ENCODE assay signal across 8 cellular contexts in genomic region chr12:53220857-53221202, GRCh38. TPM values are rescaled to one million over a fixed set of nuclear protein-coding genes. Genes with fewer than 3 reads are reported as not detected.
A peak's percentile ranks its signal among the peaks of the same experiment; 100 is the strongest.
DNase-seq lines count a peak whose midpoint lies in the region; ATAC-seq lines count a peak whose summit lies in the region.

No MANE protein-coding gene starts in this region.

- H3K27ac ChIP-seq in substantia nigra (ENCODE audit: low read depth, low read length, poor library complexity, severe bottlenecking) = peak overlapping the region; percentile 96

- no peaks in the 10 kb centered on the region for H3K9me3 Mint-ChIP-seq in activated naive CD4-positive, alpha-beta T cell treated with anti-CD3 and anti-CD28 coated beads, Interleukin-2, amount 10 ng/mL, durations not matched to agents 7 days and 5 days

- peak; percentile 49 for ATAC-seq in GM21786 (IDR thresholded peaks at IDR 0.05; ENCODE audit: unreplicated experiment)

- peak overlapping the region; percentile 95 for H3K27ac Mint-ChIP-seq in activated naive CD4-positive, alpha-beta T cell treated with anti-CD3 and anti-CD28 coated beads, Interleukin-2, amount 10 ng/mL, durations not matched to agents 7 days and 5 days

- peaks cover 24% of the 10 kb centered on the region for H3K36me3 Mint-ChIP-seq in activated naive CD4-positive, alpha-beta T cell treated with anti-CD3 and anti-CD28 coated beads, Interleukin-2, amount 10 ng/mL, durations not matched to agents 7 days and 5 days

- H3K4me1 Mint-ChIP-seq in activated naive CD4-positive, alpha-beta T cell treated with anti-CD3 and anti-CD28 coated beads, Interleukin-2, amount 10 ng/mL, durations not matched to agents 7 days and 5 days = peaks cover 82% of the 10 kb centered on the region

- H3K9me3 ChIP-seq in neuron (ENCODE audit: low read length) = no peaks in the 10 kb centered on the region

- H3K4me3 ChIP-seq in neuron (ENCODE audit: low read length) = peak overlapping the region; percentile 49

- peaks cover 42% of the 10 kb centered on the region for H3K27me3 ChIP-seq in neuron (ENCODE audit: insufficient read depth, low read length)

- peak; percentile 96 for DNase-seq in DMS53 (lab: John Stamatoyannopoulos, UW)
- DNase-seq in Kasumi-1 (lab: John Stamatoyannopoulos, UW) = peak; percentile 78 to 81
- peak; percentile 94 for DNase-seq in SK-MEL-5 (ENCODE audit: low read depth, low spot score)
- peak; percentile 88 for DNase-seq in activated naive CD4-positive, alpha-beta T cell treated with anti-CD3 and anti-CD28 coated beads, Interleukin-2, amount 10 ng/mL, durations not matched to agents 7 days and 5 days
- peak; percentile 92 for DNase-seq in foreskin melanocyte
- DNase-seq in substantia nigra (lab: John Stamatoyannopoulos, UW) = peak in 43 of 49 donors; percentile 29 to 85 (median 67)

- H2AFZ ChIP-seq in neuron (ENCODE audit: low read depth, low read length) = peak overlapping the region; percentile 83

- H3K4me1 ChIP-seq in neuron (ENCODE audit: insufficient read depth, low read length) = peaks cover 57% of the 10 kb centered on the region

- H3K36me3 ChIP-seq in neuron (ENCODE audit: insufficient read depth, low read length) = no peaks in the 10 kb centered on the region

- CTCF ChIA-PET in activated naive CD4-positive, alpha-beta T cell treated with anti-CD3 and anti-CD28 coated beads, Interleukin-2, amount 10 ng/mL, durations not matched to agents 7 days and 5 days (lab: Charles Lee) = interaction anchor here (0.7 to 13.8 kb wide), 5 partner anchors 10 to 47 kb away, joined by 3 to 250 read pairs (median 8); partner anchors contain the start of gene ESPL1

- in situ Hi-C loops in SK-MEL-5 (cut with HindIII; ENCODE audit: low pct_unique_long_range_greater_than_20kb, low sequenced_read_pairs) = no loop called here

- peaks cover 8% of the 10 kb centered on the region for H3K27me3 Mint-ChIP-seq in activated naive CD4-positive, alpha-beta T cell treated with anti-CD3 and anti-CD28 coated beads, Interleukin-2, amount 10 ng/mL, durations not matched to agents 7 days and 5 days

- peak overlapping the region; percentile 99 for H3K4me3 Mint-ChIP-seq in activated naive CD4-positive, alpha-beta T cell treated with anti-CD3 and anti-CD28 coated beads, Interleukin-2, amount 10 ng/mL, durations not matched to agents 7 days and 5 days

RNA-seq across cellular contexts. Expression of gene RARG, which starts 11.2 kb away (rescaled TPM):
- total RNA-seq in SK-MEL-5 (2014; rRNA removed; shearing (Covaris generic)) = 5.6 and 7.0 TPM in 2 replicates
- polyA plus RNA-seq in SK-MEL-5 (2015; cell fraction: cytosol; rRNA removed) = 22.1 and 28.0 TPM in 2 replicates
- 14.9 and 19.2 TPM in 2 replicates for polyA plus RNA-seq in SK-MEL-5 (2015; cell fraction: nucleus; rRNA removed)

RNA-seq across cellular contexts. Expression of gene ITGB7, which starts 13.8 kb away (rescaled TPM):
- total RNA-seq in SK-MEL-5 (2014; rRNA removed; shearing (Covaris generic)) = 18.8 and 29.2 TPM in 2 replicates
- 16.3 and 18.5 TPM in 2 replicates for polyA plus RNA-seq in SK-MEL-5 (2015; cell fraction: cytosol; rRNA removed)
- polyA plus RNA-seq in SK-MEL-5 (2015; cell fraction: nucleus; rRNA removed) = 87.1 and 96.7 TPM in 2 replicates

RNA-seq across cellular contexts. Expression of gene CSAD, which starts 40.1 kb away (rescaled TPM):
- total RNA-seq in SK-MEL-5 (2014; rRNA removed; shearing (Covaris generic)) = 1.7 and 6.1 TPM in 2 replicates
- polyA plus RNA-seq in SK-MEL-5 (2015; cell fraction: cytosol; rRNA removed) = 1.8 and 3.2 TPM in 2 replicates
- 135 and 157 TPM in 2 replicates for polyA plus RNA-seq in SK-MEL-5 (2015; cell fraction: nucleus; rRNA removed)

RNA-seq across cellular contexts. Expression of gene ZNF740, which starts 40.3 kb away (rescaled TPM):
- total RNA-seq in SK-MEL-5 (2014; rRNA removed; shearing (Covaris generic)) = 11.7 and 16.6 TPM in 2 replicates
- polyA plus RNA-seq in SK-MEL-5 (2015; cell fraction: cytosol; rRNA removed) = 12.4 and 15.3 TPM in 2 replicates
- polyA plus RNA-seq in SK-MEL-5 (2015; cell fraction: nucleus; rRNA removed) = 87.2 and 91.0 TPM in 2 replicates

RNA-seq across cellular contexts. Expression of gene ESPL1, which starts 47.3 kb away (rescaled TPM):
- total RNA-seq in SK-MEL-5 (2014; rRNA removed; shearing (Covaris generic)) = 8.3 and 9.2 TPM in 2 replicates
- polyA plus RNA-seq in SK-MEL-5 (2015; cell fraction: cytosol; rRNA removed) = 19.1 and 25.2 TPM in 2 replicates
- 77.0 and 80.6 TPM in 2 replicates for polyA plus RNA-seq in SK-MEL-5 (2015; cell fraction: nucleus; rRNA removed)

Comparison
In these comparisons a context has a peak if more than half of its experiments do, and no peak if none do; other contexts are left out.
1. Peak in every context shown above with its lines: DNase-seq, ATAC-seq, H3K4me3 ChIP-seq and H3K27ac ChIP-seq.